Comparison of ENCODE assay signal across 8 cellular contexts in the genomic region with DNA sequence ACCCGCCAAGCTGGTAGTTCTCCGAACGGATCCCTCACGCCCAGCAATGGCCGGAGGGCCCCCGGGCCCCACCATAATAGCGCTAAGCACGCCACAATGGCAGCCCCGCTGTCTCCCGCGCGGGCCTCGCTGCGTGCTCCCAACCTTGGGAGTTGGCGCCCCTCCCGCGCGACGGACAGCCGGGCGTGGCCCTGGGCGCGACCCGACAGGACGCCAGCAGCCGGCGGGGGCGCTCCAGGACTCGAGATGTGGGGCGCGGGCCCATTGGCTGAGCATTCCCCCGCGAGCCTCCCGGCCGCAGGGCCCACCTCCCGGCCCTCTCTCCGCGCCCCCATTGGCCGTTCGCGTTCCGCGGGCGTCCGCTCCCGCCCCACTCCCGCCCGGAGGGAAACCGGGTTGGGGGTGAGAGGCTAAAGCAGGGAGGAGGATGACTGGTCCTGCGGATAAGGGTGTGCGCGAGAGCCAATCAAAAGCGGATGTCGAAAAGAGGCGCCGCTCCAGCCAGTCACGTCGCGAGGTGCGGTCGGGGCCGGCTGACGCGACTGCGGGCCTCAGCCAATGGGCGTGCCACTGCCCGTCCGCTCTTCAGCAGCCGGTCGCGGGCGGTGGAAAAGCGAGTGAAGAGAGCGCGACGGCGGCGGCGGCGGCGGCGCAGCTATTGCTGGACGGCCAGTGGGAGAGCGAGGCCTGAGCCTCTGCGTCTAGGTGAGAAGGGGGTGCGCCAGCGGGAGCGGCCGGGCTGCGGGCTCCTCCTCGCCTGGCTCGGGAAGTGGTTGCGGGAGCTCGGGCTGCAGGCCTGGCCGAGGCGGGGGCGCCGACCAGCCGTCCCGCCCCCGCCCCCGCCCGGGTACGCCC. TPM values are rescaled to one million over a fixed set of nuclear protein-coding genes. Genes with fewer than 3 reads are reported as not detected.
DNase-seq lines count a peak whose midpoint lies in the region; ATAC-seq and TF ChIP-seq lines count a peak whose summit lies in the region.

A gene with protein sequence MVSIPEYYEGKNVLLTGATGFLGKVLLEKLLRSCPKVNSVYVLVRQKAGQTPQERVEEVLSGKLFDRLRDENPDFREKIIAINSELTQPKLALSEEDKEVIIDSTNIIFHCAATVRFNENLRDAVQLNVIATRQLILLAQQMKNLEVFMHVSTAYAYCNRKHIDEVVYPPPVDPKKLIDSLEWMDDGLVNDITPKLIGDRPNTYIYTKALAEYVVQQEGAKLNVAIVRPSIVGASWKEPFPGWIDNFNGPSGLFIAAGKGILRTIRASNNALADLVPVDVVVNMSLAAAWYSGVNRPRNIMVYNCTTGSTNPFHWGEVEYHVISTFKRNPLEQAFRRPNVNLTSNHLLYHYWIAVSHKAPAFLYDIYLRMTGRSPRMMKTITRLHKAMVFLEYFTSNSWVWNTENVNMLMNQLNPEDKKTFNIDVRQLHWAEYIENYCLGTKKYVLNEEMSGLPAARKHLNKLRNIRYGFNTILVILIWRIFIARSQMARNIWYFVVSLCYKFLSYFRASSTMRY (plus strand): TSS at position 567 of the 855 bp plus-strand sequence. CDS start 26,098 bp downstream, outside the sequence.

- intact Hi-C loops in mucosa of descending colon (cut with DNase I, micrococcal nuclease): no loop called here

- no peaks in the 10 kb centered on the region for H3K9me3 ChIP-seq in mucosa of descending colon

- H3K27ac Mint-ChIP-seq in IgD-negative memory B cell: peak within 1 kb of the TSS; percentile 76 to 96 (median 86)

- H3K36me3 Mint-ChIP-seq in IgD-negative memory B cell: no peaks in the 10 kb centered on the region

- H3K4me3 ChIP-seq in mucosa of descending colon: peak within 1 kb of the TSS; percentile 86

- no peaks in the 10 kb centered on the region for H3K27me3 Mint-ChIP-seq in IgD-negative memory B cell

- no peaks in the 10 kb centered on the region for H3K36me3 ChIP-seq in mucosa of descending colon (ENCODE audit: low read depth)

- no peaks in the 10 kb centered on the region for H3K9me3 Mint-ChIP-seq in IgD-negative memory B cell

- peak within 1 kb of the TSS; percentile 91 to 100 (median 97) for H3K4me3 Mint-ChIP-seq in IgD-negative memory B cell

- peaks cover 28 to 41% (median 38%) of the 10 kb centered on the region in 3 donors for H3K4me1 Mint-ChIP-seq in IgD-negative memory B cell

- ATAC-seq in GM21528 (IDR thresholded peaks at IDR 0.05; ENCODE audit: low FRiP score, unreplicated experiment): peak; percentile 93
- ATAC-seq in mucosa of descending colon: peak; percentile 91

- H3K4me1 ChIP-seq in mucosa of descending colon (ENCODE audit: low read depth): peaks cover 18% of the 10 kb centered on the region

- DNase-seq in DMS153 (lab: John Stamatoyannopoulos, UW) (peak; percentile 99), OCI-M1 (lab: John Stamatoyannopoulos, UW) (peak; percentile 98), activated T-cell treated with anti-CD3 and anti-CD28 coated beads for 4 hours (peak; percentile 89), epidermal melanocyte (ENCODE audit: insufficient read length, low spot score) (peak; percentile 95), mucosa of descending colon (peak; percentile 97 to 99 (median 98))
- DNase-seq in stimulated activated CD8-positive, alpha-beta memory T cell treated with anti-CD3 and anti-CD28 coated beads, Interleukin-4, amount 100 ng/mL, for 24 hours (ENCODE audit: low read depth): peak; percentile 96

- TF ChIP-seq CTCF in mucosa of descending colon (IDR thresholded peaks at IDR 0.05): peak; percentile 77

RNA-seq across cellular contexts. Expression of the gene that starts here (rescaled TPM):
- 14.0 TPM for polyA plus RNA-seq in IgD-negative memory B cell
- 100 to 1,000 TPM in 2 of 3 donors, 10 to 100 TPM in 1; 74.3 to 103 (median 102) TPM for total RNA-seq in mucosa of descending colon

Comparison
In these comparisons a context has a peak if more than half of its experiments do, and no peak if none do; other contexts are left out.
1. Peak in every context shown above with its lines: DNase-seq, ATAC-seq and H3K4me3 ChIP-seq.